In the genomic region with DNA sequence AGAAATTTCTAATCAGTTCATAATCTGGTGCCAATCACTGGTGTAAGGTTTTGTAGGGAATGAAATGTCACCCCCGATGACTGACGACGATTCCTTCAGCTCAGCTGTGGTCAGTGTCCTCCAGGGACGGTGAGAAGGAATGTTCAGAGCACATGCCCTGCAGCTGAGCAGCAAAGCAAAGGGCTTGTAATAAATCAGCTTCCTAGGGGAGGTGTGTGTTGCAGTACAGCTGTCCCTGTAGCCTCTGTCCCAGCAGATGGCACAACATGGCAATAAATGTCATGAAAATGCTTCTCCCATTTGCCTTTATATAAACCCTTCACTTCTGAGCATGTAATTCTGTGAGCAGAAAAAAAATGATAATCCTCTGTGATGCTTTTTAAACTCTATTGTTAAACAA, we compare ENCODE assay signal across 9 cellular contexts.
DNase-seq lines count a peak whose midpoint lies in the region; ATAC-seq and TF ChIP-seq lines count a peak whose summit lies in the region.
"Had no signal": no experiment of that assay in that cellular context is flagged by ENCODE, and none has a peak within 500 bp of the region (broad histone marks: within the 10 kb centered on the region; RNA-seq: fewer than 3 reads in every experiment).

No MANE protein-coding gene starts in this region.

- CTCF ChIA-PET in SK-N-SH (lab: Yijun Ruan, JAX): interaction anchor here (0.6 to 1.9 kb wide), 13 partner anchors 12 to 937 kb away, joined by 3 to 8 read pairs (median 3); partner anchors contain the start of gene DNAJC15

- peak; percentile 45 for DNase-seq in HT1080 (ENCODE audit: low read depth)
- peak; percentile 61 for DNase-seq in SK-N-SH
- DNase-seq in right cardiac atrium: peak in 2 of 3 donors; percentile 28 to 47
- DNase-seq in HuH-7 (ENCODE audit: low spot score): no peak
- DNase-seq in HUDEP-2 (lab: John Stamatoyannopoulos, UW; ENCODE audit: unreplicated experiment in 76 of 76): no peak

- H3K4me3 ChIP-seq in SK-N-SH (ENCODE audit: low read depth in 2 of 2, low read length in 1 of 2): no peak overlapping the region
- no peak overlapping the region for H3K4me3 ChIP-seq in right cardiac atrium (ENCODE audit: low read length)
- H3K4me3 ChIP-seq: SK-N-MC had no signal

- H3K9me3 ChIP-seq in SK-N-SH (no peaks in the 10 kb centered on the region), right cardiac atrium (ENCODE audit: control insufficient read depth, low read length) (no peaks in the 10 kb centered on the region)

- H3K27ac ChIP-seq in C4-2B (no peak overlapping the region), SK-N-SH (ENCODE audit: low read depth in 2 of 2, low read length in 1 of 2) (no peak overlapping the region), right cardiac atrium (ENCODE audit: low read length) (no peak overlapping the region)
- H3K27ac ChIP-seq: SK-N-MC had no signal

- intact Hi-C loops in right cardiac atrium (cut with DNase I): no loop called here

- ATAC-seq in right cardiac atrium (peak; percentile 83 to 90), HG03460 (IDR thresholded peaks at IDR 0.05; ENCODE audit: unreplicated experiment) (no peak), HG02678 (IDR thresholded peaks at IDR 0.05; ENCODE audit: unreplicated experiment) (no peak)

- no peaks in the 10 kb centered on the region for H3K36me3 ChIP-seq in SK-N-SH (replicated peaks in 1 of 2; ENCODE audit: control insufficient read depth in 1 of 2, insufficient read depth in 2 of 2, low read length in 1 of 2)

- H3K27me3 ChIP-seq in SK-N-SH (ENCODE audit: insufficient read depth): no peaks in the 10 kb centered on the region
- no peaks in the 10 kb centered on the region for H3K27me3 ChIP-seq in right cardiac atrium (ENCODE audit: control insufficient read depth, insufficient read depth)

- TF ChIP-seq EP300 in SK-N-SH (IDR thresholded peaks at IDR 0.05; ENCODE audit: borderline replicate concordance in 1 of 2, low read depth in 1 of 2, low read length in 1 of 2): no peak

- H4K20me1 ChIP-seq in SK-N-SH (ENCODE audit: insufficient read depth): no peaks in the 10 kb centered on the region

- POLR2A ChIA-PET in SK-N-SH (lab: Yijun Ruan, JAX): no interaction called here

- no peaks in the 10 kb centered on the region for H3K79me2 ChIP-seq in SK-N-SH (ENCODE audit: insufficient read depth)

- H3K4me1 ChIP-seq in SK-N-SH (ENCODE audit: control insufficient read depth in 1 of 2, insufficient read depth in 2 of 2, low read depth in 1 of 2, low read length in 1 of 2) (peaks cover 0 to 10% of the 10 kb centered on the region in 2 experiments; a peak in 2 of 4 replicates), right cardiac atrium (ENCODE audit: control insufficient read depth, insufficient read depth, low read length) (peaks cover 3% of the 10 kb centered on the region)

- TF ChIP-seq RAD21 in SK-N-SH (IDR thresholded peaks at IDR 0.05; ENCODE audit: low read length): peak; percentile 80

- no peak overlapping the region for H3K4me2 ChIP-seq in SK-N-SH

- TF ChIP-seq CTCF in C4-2B (conservative IDR thresholded peaks at IDR 0.05) (peak; percentile 54), SK-N-SH (IDR thresholded peaks at IDR 0.05) (0 out of 2 replicates have a peak, but pooled peaks have one; percentile 18)

- 43% methylated on average over 4 of the region's 4 CpGs for WGBS in SK-N-SH (ENCODE audit: low lambda C conversion rate)
- WGBS in right cardiac atrium: 13% methylated on average over 4 of the region's 4 CpGs

- peak overlapping the region; percentile 45; the same call in 1 of the 2 replicates for H2AFZ ChIP-seq in SK-N-SH (ENCODE audit: low read depth)

- no peaks in the 10 kb centered on the region for H3F3A ChIP-seq in SK-N-SH (replicated peaks; ENCODE audit: insufficient read depth)

- H3K9me2 ChIP-seq in SK-N-SH: no peaks in the 10 kb centered on the region

- no peak overlapping the region for H3K9ac ChIP-seq in SK-N-SH

TF ChIP-seq in SK-N-SH, 30 proteins besides CTCF, POLR2A, EP300 and RAD21:
- no peak for TF ChIP-seq FOXM1 (IDR thresholded peaks at IDR 0.05; ENCODE audit: low read depth)
- TF ChIP-seq RXRA (IDR thresholded peaks at IDR 0.05; ENCODE audit: borderline replicate concordance, low read depth): no peak
- no peak for TF ChIP-seq TEAD4 (IDR thresholded peaks at IDR 0.05; ENCODE audit: borderline replicate concordance, insufficient read depth)
- TF ChIP-seq FOXJ3 (CRISPR knock-in tag; IDR thresholded peaks at IDR 0.05): no peak
- no peak for TF ChIP-seq EZH2phosphoT487 (IDR thresholded peaks at IDR 0.05; ENCODE audit: borderline replicate concordance, low read depth)
- TF ChIP-seq SMC3 (IDR thresholded peaks at IDR 0.05; ENCODE audit: low read depth, low read length): peak; percentile 50; the same call in 1 of the 2 replicates
- no peak for TF ChIP-seq MEF2A (IDR thresholded peaks at IDR 0.05; ENCODE audit: borderline replicate concordance, low read depth)

Comparison
In these comparisons a context has a peak if more than half of its experiments do, and no peak if none do; other contexts are left out.
1. DNase-seq: peak in HT1080 (single experiment), SK-N-SH (single experiment) and right cardiac atrium (2 of 3); none in HuH-7 (single experiment) and HUDEP-2 (0 of 76).
2. ATAC-seq: peak in right cardiac atrium (2 of 2); none in HG03460 (single experiment) and HG02678 (single experiment).